In genomic region chr17:7687908-7688807, GRCh38 we compare ENCODE assay signal across 8 cellular contexts. TPM values are rescaled to one million over a fixed set of nuclear protein-coding genes. Genes with fewer than 3 reads are reported as not detected.
DNase-seq lines count a peak whose midpoint lies in the region; ATAC-seq and TF ChIP-seq lines count a peak whose summit lies in the region.

TSS of gene WRAP53 (plus strand) at chr17:7688477. CDS start at chr17:7688649, 172 bp downstream.

- H3K36me3 ChIP-seq in urinary bladder (ENCODE audit: insufficient read depth): no peaks in the 10 kb centered on the region

- peak; percentile 56 for ATAC-seq in HG02884 (IDR thresholded peaks at IDR 0.05; ENCODE audit: unreplicated experiment)
- ATAC-seq in left cardiac atrium: peak; percentile 93 to 95

- in situ Hi-C loops in GM13977 (cut with MboI; ENCODE audit: low pct_unique_long_range_greater_than_20kb, low sequenced_read_pairs, unreplicated experiment): no loop called here

- H3K27me3 Mint-ChIP-seq in T-helper 1 cell treated with Interleukin-12 subunit alpha and Interleukin-12 subunit beta and Interleukin-4 antibody, amounts not matched to agents 30 μg/mL and 1 μg/mL, for 36 hours (ENCODE audit: low read depth): no peaks in the 10 kb centered on the region
- no peaks in the 10 kb centered on the region for H3K27me3 Mint-ChIP-seq in progenitor cell of endocrine pancreas

- no peaks in the 10 kb centered on the region for H3K4me1 ChIP-seq in urinary bladder (ENCODE audit: insufficient read depth)

- intact Hi-C loops in left cardiac atrium (cut with DNase I): loop anchor here (2.0 to 10.0 kb wide), 2 partner anchors 53 to 59 kb away; partner anchors contain the start of gene SHBG (in 1 of the 2)

- peak within 1 kb of the TSS; percentile 81 for H3K4me3 ChIP-seq in urinary bladder (ENCODE audit: low read depth, low read length)

- H3K9me3 Mint-ChIP-seq in T-helper 1 cell treated with Interleukin-12 subunit alpha and Interleukin-12 subunit beta and Interleukin-4 antibody, amounts not matched to agents 30 μg/mL and 1 μg/mL, for 36 hours: no peaks in the 10 kb centered on the region
- no peaks in the 10 kb centered on the region for H3K9me3 Mint-ChIP-seq in progenitor cell of endocrine pancreas (ENCODE audit: low read depth)

- H3K27ac Mint-ChIP-seq in T-helper 1 cell treated with Interleukin-12 subunit alpha and Interleukin-12 subunit beta and Interleukin-4 antibody, amounts not matched to agents 30 μg/mL and 1 μg/mL, for 36 hours: peak within 1 kb of the TSS; percentile 98
- H3K27ac Mint-ChIP-seq in progenitor cell of endocrine pancreas: peak within 1 kb of the TSS; percentile 100

- H3K4me1 Mint-ChIP-seq in T-helper 1 cell treated with Interleukin-12 subunit alpha and Interleukin-12 subunit beta and Interleukin-4 antibody, amounts not matched to agents 30 μg/mL and 1 μg/mL, for 36 hours (ENCODE audit: low read depth): peaks cover 28% of the 10 kb centered on the region
- H3K4me1 Mint-ChIP-seq in progenitor cell of endocrine pancreas (ENCODE audit: low read depth): peaks cover 25% of the 10 kb centered on the region

- peak within 1 kb of the TSS; percentile 95 for H3K4me3 Mint-ChIP-seq in T-helper 1 cell treated with Interleukin-12 subunit alpha and Interleukin-12 subunit beta and Interleukin-4 antibody, amounts not matched to agents 30 μg/mL and 1 μg/mL, for 36 hours
- peak within 1 kb of the TSS; percentile 98 for H3K4me3 Mint-ChIP-seq in progenitor cell of endocrine pancreas (ENCODE audit: low read depth)

- TF ChIP-seq CTCF in GM13977 (IDR thresholded peaks at IDR 0.05; ENCODE audit: extremely low read depth, insufficient read depth, missing control alignments) (peak; percentile 98), progenitor cell of endocrine pancreas (IDR thresholded peaks at IDR 0.05; ENCODE audit: unreplicated experiment) (peak; percentile 99)

- DNase-seq in GM13977 (ENCODE audit: low spot score): peak; percentile 94
- peak; percentile 99 for DNase-seq in NCI-H1694 (lab: John Stamatoyannopoulos, UW)
- DNase-seq in amniotic stem cell (lab: John Stamatoyannopoulos, UW): peak; percentile 99
- peak; percentile 97 for DNase-seq in left cardiac atrium
- DNase-seq in progenitor cell of endocrine pancreas (ENCODE audit: low spot score, unreplicated experiment): peak; percentile 95

- peak within 1 kb of the TSS; percentile 77 for H3K27ac ChIP-seq in urinary bladder (ENCODE audit: low read depth)

- H3K36me3 Mint-ChIP-seq in T-helper 1 cell treated with Interleukin-12 subunit alpha and Interleukin-12 subunit beta and Interleukin-4 antibody, amounts not matched to agents 30 μg/mL and 1 μg/mL, for 36 hours (ENCODE audit: low read depth): peaks cover 18% of the 10 kb centered on the region
- H3K36me3 Mint-ChIP-seq in progenitor cell of endocrine pancreas (ENCODE audit: insufficient read depth): peaks cover 10% of the 10 kb centered on the region

- WGBS in urinary bladder: under 1% methylated on average over 51 of the region's 51 CpGs

RNA-seq across cellular contexts. Expression of gene WRAP53, which starts in this region (rescaled TPM):
- total RNA-seq in left cardiac atrium: 1 to 10 TPM; 3.7 to 6.0 TPM
- total RNA-seq in progenitor cell of endocrine pancreas: 26.4 and 28.0 TPM in 2 replicates
- total RNA-seq in urinary bladder: 4.1 TPM
- 7.7 TPM for polyA plus RNA-seq in urinary bladder

Comparison
In these comparisons a context has a peak if more than half of its experiments do, and no peak if none do; other contexts are left out.
1. Peak in every context shown above with its lines: DNase-seq, ATAC-seq, H3K4me3 ChIP-seq and H3K27ac ChIP-seq.